Comparison of ENCODE assay signal across 8 cellular contexts in genomic region chr3:114299421-114299820, GRCh38. TPM values are rescaled to one million over a fixed set of nuclear protein-coding genes. Genes with fewer than 3 reads are reported as not detected.
DNase-seq lines count a peak whose midpoint lies in the region; ATAC-seq and TF ChIP-seq lines count a peak whose summit lies in the region.

No MANE protein-coding gene starts in this region.

- CTCF ChIA-PET in PC-9 (lab: Charles Lee): no interaction called here

- peak; percentile 39 to 76 (median 55) for DNase-seq in CD4-positive, CD25-positive, alpha-beta regulatory T cell
- DNase-seq in GM23338 (ENCODE audit: low spot score): peak; percentile 51
- peak in 1 of 2 experiments; percentile 7 for DNase-seq in PC-9
- DNase-seq in cardiac fibroblast (ENCODE audit: low read depth in 2 of 2): peak; percentile 18 to 39
- DNase-seq in neural crest cell (ENCODE audit: low read depth, low spot score): peak; percentile 29
- no peak for DNase-seq in NCI-H2029 treated with DMSO at 0.1 percent for 48 hours (lab: John Stamatoyannopoulos, UW)
- no peak for DNase-seq in effector CD8-positive, alpha-beta T cell (lab: John Stamatoyannopoulos, UW)

- H3K9me3 ChIP-seq in CD4-positive, CD25-positive, alpha-beta regulatory T cell (ENCODE audit: control insufficient read depth in 2 of 2, low read length in 2 of 2): no peaks in the 10 kb centered on the region
- no peaks in the 10 kb centered on the region for H3K9me3 ChIP-seq in PC-9 (ENCODE audit: insufficient read depth, low read depth)

- peak overlapping the region; percentile 81 to 92 (median 86) for H3K4me3 Mint-ChIP-seq in CD4-positive, CD25-positive, alpha-beta regulatory T cell
- H3K4me3 Mint-ChIP-seq in GM23338 (no peak overlapping the region), neural crest cell (no peak overlapping the region)

- H3K27me3 ChIP-seq in CD4-positive, CD25-positive, alpha-beta regulatory T cell (ENCODE audit: control insufficient read depth, insufficient read depth, low read length): no peaks in the 10 kb centered on the region
- no peaks in the 10 kb centered on the region for H3K27me3 ChIP-seq in GM23338 (ENCODE audit: insufficient read depth)
- no peaks in the 10 kb centered on the region; the same call in 1 of the 2 replicates for H3K27me3 ChIP-seq in PC-9 (ENCODE audit: insufficient read depth, low read depth)

- no peaks in the 10 kb centered on the region for H3F3A ChIP-seq in GM23338 (replicated peaks; ENCODE audit: low read depth)
- no peaks in the 10 kb centered on the region for H3F3A ChIP-seq in PC-9 (ENCODE audit: insufficient read depth, low read depth)

- intact Hi-C loops in PC-9 (cut with micrococcal nuclease; ENCODE audit: unreplicated experiment): no loop called here

- peak overlapping the region; percentile 81 to 97 (median 91) for H3K27ac Mint-ChIP-seq in CD4-positive, CD25-positive, alpha-beta regulatory T cell
- no peak overlapping the region for H3K27ac Mint-ChIP-seq in GM23338
- H3K27ac Mint-ChIP-seq in neural crest cell (ENCODE audit: unreplicated experiment): no peak overlapping the region

- peak; percentile 48 to 57 for ATAC-seq in CD4-positive, CD25-positive, alpha-beta regulatory T cell (ENCODE audit: low read depth in 2 of 2)
- ATAC-seq in GM23338 (peak; percentile 86), GM21717 (IDR thresholded peaks at IDR 0.05; ENCODE audit: unreplicated experiment) (no peak)

- no peaks in the 10 kb centered on the region for H3K9me3 Mint-ChIP-seq in CD4-positive, CD25-positive, alpha-beta regulatory T cell
- H3K9me3 Mint-ChIP-seq in GM23338 (no peaks in the 10 kb centered on the region), neural crest cell (no peaks in the 10 kb centered on the region)

- no TSS peak for BruUV-seq in PC-9 (replicated peaks; lab: Mats Ljungman, UMichigan)

- peak overlapping the region; percentile 96 for H3K27ac ChIP-seq in CD4-positive, CD25-positive, alpha-beta regulatory T cell (ENCODE audit: insufficient read depth, low read length, poor library complexity, severe bottlenecking)
- H3K27ac ChIP-seq in GM23338 (ENCODE audit: low read depth) (no peak overlapping the region), PC-9 (no peak overlapping the region)

- H3K4me1 ChIP-seq in CD4-positive, CD25-positive, alpha-beta regulatory T cell (ENCODE audit: control insufficient read depth, insufficient read depth, low read length, poor library complexity, severe bottlenecking): peaks cover 76% of the 10 kb centered on the region
- H3K4me1 ChIP-seq in GM23338 (ENCODE audit: insufficient read depth): no peaks in the 10 kb centered on the region
- H3K4me1 ChIP-seq in PC-9 (replicated peaks; ENCODE audit: insufficient read depth): no peaks in the 10 kb centered on the region

- 0 out of 2 replicates have a peak overlapping the region, but pooled peaks have one; percentile 8 for H2AFZ ChIP-seq in GM23338
- no peak overlapping the region for H2AFZ ChIP-seq in PC-9

- H3K36me3 Mint-ChIP-seq in CD4-positive, CD25-positive, alpha-beta regulatory T cell: peaks cover 54% of the 10 kb centered on the region
- no peaks in the 10 kb centered on the region; the same call in 2 of the 3 replicates for H3K36me3 Mint-ChIP-seq in GM23338 (ENCODE audit: low read depth)
- H3K36me3 Mint-ChIP-seq in neural crest cell (ENCODE audit: low read depth): no peaks in the 10 kb centered on the region

- peak overlapping the region; percentile 97 for H3K4me3 ChIP-seq in CD4-positive, CD25-positive, alpha-beta regulatory T cell (ENCODE audit: low read depth, low read length)
- H3K4me3 ChIP-seq in GM23338: no peak overlapping the region
- H3K4me3 ChIP-seq in PC-9: no peak overlapping the region
- H3K4me3 ChIP-seq in cardiac fibroblast (replicated peaks in 1 of 2; ENCODE audit: low read depth in 2 of 2, low read length in 2 of 2): no peak overlapping the region

- no peaks in the 10 kb centered on the region for H4K20me1 ChIP-seq in GM23338 (replicated peaks; ENCODE audit: insufficient read depth)
- no peaks in the 10 kb centered on the region for H4K20me1 ChIP-seq in PC-9 (ENCODE audit: insufficient read depth)

- H3K4me2 ChIP-seq in GM23338 (no peak overlapping the region), PC-9 (no peak overlapping the region)

- H3K79me2 ChIP-seq in GM23338 (replicated peaks; ENCODE audit: insufficient read depth): no peaks in the 10 kb centered on the region
- no peaks in the 10 kb centered on the region for H3K79me2 ChIP-seq in PC-9 (ENCODE audit: low read depth)

- POLR2A ChIA-PET in PC-9 (lab: Charles Lee; ENCODE audit: unreplicated experiment): no interaction called here

- peak; percentile 49 to 75 for TF ChIP-seq CTCF in GM23338 (conservative IDR thresholded peaks at IDR 0.05; ENCODE audit: low read depth in 2 of 2)
- TF ChIP-seq CTCF in PC-9 (conservative IDR thresholded peaks at IDR 0.05): peak; percentile 42; the same call in 1 of the 2 replicates
- peak; percentile 62 for TF ChIP-seq CTCF in cardiac fibroblast (IDR thresholded peaks at IDR 0.05; ENCODE audit: low read depth, low read length)
- peak; percentile 51 for TF ChIP-seq CTCF in neural crest cell (conservative IDR thresholded peaks at IDR 0.05)

- peaks cover 31% of the 10 kb centered on the region for H3K36me3 ChIP-seq in CD4-positive, CD25-positive, alpha-beta regulatory T cell (ENCODE audit: control insufficient read depth, insufficient read depth, low read length)
- H3K36me3 ChIP-seq in GM23338 (ENCODE audit: insufficient read depth) (no peaks in the 10 kb centered on the region), PC-9 (ENCODE audit: low read depth) (no peaks in the 10 kb centered on the region)

- H3K9me2 ChIP-seq in GM23338 (ENCODE audit: insufficient read depth): peaks cover 12% of the 10 kb centered on the region
- no peaks in the 10 kb centered on the region for H3K9me2 ChIP-seq in PC-9 (ENCODE audit: insufficient read depth)

- H3K4me1 Mint-ChIP-seq in CD4-positive, CD25-positive, alpha-beta regulatory T cell: peaks cover 22 to 86% (median 53%) of the 10 kb centered on the region in 4 donors
- H3K4me1 Mint-ChIP-seq in GM23338 (peaks cover 2% of the 10 kb centered on the region; the same call in 1 of the 3 replicates), neural crest cell (no peaks in the 10 kb centered on the region)

- H3K27me3 Mint-ChIP-seq in CD4-positive, CD25-positive, alpha-beta regulatory T cell: no peaks in the 10 kb centered on the region
- H3K27me3 Mint-ChIP-seq in GM23338 (ENCODE audit: insufficient read depth, low read depth, poor library complexity): peaks cover 5% of the 10 kb centered on the region
- H3K27me3 Mint-ChIP-seq in neural crest cell (ENCODE audit: low read depth): peaks cover 2% of the 10 kb centered on the region

RNA-seq across cellular contexts. Expression of gene TIGIT, which starts 5.6 kb away (rescaled TPM):
- total RNA-seq in CD4-positive, CD25-positive, alpha-beta regulatory T cell: 72.8 TPM
- 100 to 1,000 TPM; 210 to 246 (median 236) TPM for polyA plus RNA-seq in CD4-positive, CD25-positive, alpha-beta regulatory T cell
- total RNA-seq in GM23338 (2014; rRNA removed; shearing (Covaris generic)): 0.07 TPM in 1 of 2 replicates, not detected in the other
- 0.07 and 0.50 TPM in 2 replicates for polyA plus RNA-seq in GM23338 (2016; fragmentation: Nextera tagmentation; extraction: Ambion mirVana)
- total RNA-seq in PC-9 (2021): not detected in 2 replicates
- total RNA-seq in neural crest cell: not detected in 2 replicates

Comparison
In these comparisons a context has a peak if more than half of its experiments do, and no peak if none do; other contexts are left out.
1. DNase-seq: peak in CD4-positive, CD25-positive, alpha-beta regulatory T cell (3 of 3), GM23338 (single experiment), cardiac fibroblast (2 of 2) and neural crest cell (single experiment); none in NCI-H2029 treated with DMSO at 0.1 percent for 48 hours (single experiment) and effector CD8-positive, alpha-beta T cell (single experiment).
2. H3K27ac Mint-ChIP-seq: peak in CD4-positive, CD25-positive, alpha-beta regulatory T cell (3 of 3); none in GM23338 (single experiment) and neural crest cell (single experiment).
3. H3K4me3 Mint-ChIP-seq: peak in CD4-positive, CD25-positive, alpha-beta regulatory T cell (4 of 4); none in GM23338 (single experiment) and neural crest cell (single experiment).
4. RNA of gene TIGIT, which starts 5.6 kb away (total RNA-seq): 72.8 TPM in CD4-positive, CD25-positive, alpha-beta regulatory T cell (single experiment); 0.07 TPM in GM23338, not detected in PC-9 and not detected in neural crest cell; every median in the first group is over 10 times any median in the second.
5. Peak in every context shown above with its lines, with median percentiles within 50 percentile points of each other: CTCF ChIP-seq.